In genomic region chr7:118839544-118839943, GRCh38 we compare ENCODE assay signal across 21 cellular contexts.
"Had no signal": no experiment of that assay in that cellular context is flagged by ENCODE, and none has a peak within 500 bp of the region (broad histone marks: within the 10 kb centered on the region; RNA-seq: fewer than 3 reads in every experiment).

No MANE protein-coding gene starts in this region.

- DNase-seq: activated gamma-delta T cell treated with Interleukin-2 at 50 U/mL for 16 hours; activated T-cell treated with anti-CD3 and anti-CD28 coated beads, Interleukin-2, amount 50 U/mL, for 1 hour; brain microvascular endothelial cell; central memory CD4-positive, alpha-beta T cell; colonic mucosa; dorsolateral prefrontal cortex; effector memory CD8-positive, alpha-beta T cell; gastrocnemius medialis; heart left ventricle; left ventricle myocardium superior; ovary; stimulated activated CD4-positive, alpha-beta T cell treated with anti-CD3 and anti-CD28 coated beads, Interleukin-2, amount 100 ng/mL, for 48 hours; stimulated activated CD8-positive, alpha-beta memory T cell treated with anti-CD3 and anti-CD28 coated beads, Interleukin-4, amount 100 ng/mL, for 48 hours; stimulated activated naive B cell treated with anti-CD40 and anti-IgM and Interleukin-4, amounts not matched to agents 10 μg/mL and 1 μg/mL and 100 μg/mL, for 72 hours; testis; trophoblast cell had no signal

- H3K9me3 ChIP-seq: ascending aorta, colonic mucosa, esophagus muscularis mucosa, gastrocnemius medialis, neutrophil, ovary, prostate gland, testis, vagina had no signal

- H3K36me3 ChIP-seq: ascending aorta, brain microvascular endothelial cell, colonic mucosa, esophagus muscularis mucosa, gastrocnemius medialis, heart left ventricle, neutrophil, ovary, prostate gland, vagina had no signal

- H3K4me1 ChIP-seq: ascending aorta, colonic mucosa, esophagus muscularis mucosa, gastrocnemius medialis, heart left ventricle, prostate gland, testis, vagina had no signal

- H3K4me3 ChIP-seq: ascending aorta, colonic mucosa, dorsolateral prefrontal cortex, esophagus muscularis mucosa, gastrocnemius medialis, heart left ventricle, ovary, prostate gland, testis, vagina had no signal

- H3K27me3 ChIP-seq: ascending aorta, brain microvascular endothelial cell, colonic mucosa, dorsolateral prefrontal cortex, esophagus muscularis mucosa, gastrocnemius medialis, heart left ventricle, neutrophil, ovary, testis, vagina had no signal
